In the genomic region with DNA sequence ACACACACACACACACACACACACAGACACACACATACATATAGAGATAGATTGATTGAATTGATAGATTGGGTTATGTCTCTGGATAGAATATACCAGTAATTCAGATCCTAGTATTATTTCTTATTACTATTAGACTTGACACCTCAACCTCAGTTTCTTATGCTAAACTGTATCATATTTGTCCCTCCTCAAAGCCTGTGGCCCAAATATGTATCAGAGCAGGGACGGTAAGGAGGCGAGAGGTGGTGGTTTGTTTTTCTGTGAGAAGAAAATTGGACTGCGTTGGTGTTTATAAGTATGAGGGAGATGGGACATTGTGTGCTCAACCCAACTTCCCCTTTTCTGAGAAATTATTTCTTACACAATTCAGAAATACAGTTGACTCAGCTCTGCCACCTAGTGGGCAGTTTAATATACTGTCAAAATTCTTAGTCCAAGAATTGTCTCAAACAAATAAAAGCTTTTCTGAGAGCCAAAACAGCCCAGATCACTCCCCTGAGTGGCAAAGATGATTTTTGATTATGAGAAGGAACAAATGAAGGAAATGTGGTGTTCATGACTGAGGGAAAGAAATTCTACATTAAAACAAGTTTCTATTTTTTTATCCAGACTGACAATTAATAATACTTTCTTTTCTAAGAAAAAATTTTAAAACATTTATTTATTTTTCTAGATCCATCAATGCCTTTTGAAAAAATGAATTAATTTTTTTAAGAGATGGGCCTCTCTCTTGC, we compare ENCODE assay signal across 1 cellular context.
TF ChIP-seq lines count a peak whose summit lies in the region.

No MANE protein-coding gene starts in this region.

TF ChIP-seq in H1, 55 proteins besides CTCF, POLR2A, EP300 and RAD21:
- peak; percentile 60 for TF ChIP-seq CEBPB (IDR thresholded peaks at IDR 0.05; ENCODE audit: low read depth, low read length)
- TF ChIP-seq RXRA (IDR thresholded peaks at IDR 0.05; ENCODE audit: insufficient read depth, low read depth, low read length) = no peak
- TF ChIP-seq CBX8 (IDR thresholded peaks at IDR 0.05; ENCODE audit: borderline replicate concordance, low read depth, low read length) = no peak
